In the genomic region with DNA sequence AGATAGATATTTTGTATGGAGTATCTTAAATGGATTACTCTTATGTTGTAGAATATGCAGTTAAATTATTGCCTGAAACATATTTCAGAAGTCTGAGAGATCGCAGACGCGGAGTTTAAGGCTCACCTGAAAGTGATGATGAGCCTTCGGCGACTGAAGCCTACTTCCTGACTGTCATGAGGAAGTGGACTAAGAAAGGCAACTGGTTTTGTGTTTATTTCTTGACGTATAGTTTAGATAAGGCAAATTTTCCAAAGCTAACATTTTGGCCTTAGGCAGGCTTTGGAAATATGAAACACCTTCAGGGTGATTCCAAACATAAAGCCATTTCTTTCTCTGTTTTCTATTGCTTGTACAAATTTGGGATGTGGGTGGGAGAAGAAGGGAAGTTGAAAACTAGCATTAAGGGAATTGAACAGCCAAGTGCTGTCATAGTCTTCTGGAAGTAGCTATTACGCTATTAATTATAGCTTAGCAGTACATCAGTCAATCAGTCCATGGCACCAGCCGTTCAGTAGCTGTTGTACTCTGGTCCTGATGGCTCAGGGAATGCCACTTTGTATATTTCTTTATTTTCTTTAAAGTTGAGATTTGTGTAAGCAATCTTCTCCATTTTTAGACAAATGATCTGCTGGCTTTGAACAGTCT, we compare ENCODE assay signal across 13 cellular contexts. TPM values are rescaled to one million over a fixed set of nuclear protein-coding genes. Genes with fewer than 3 reads are reported as not detected.
DNase-seq lines count a peak whose midpoint lies in the region; ATAC-seq and TF ChIP-seq lines count a peak whose summit lies in the region.
"Had no signal": no experiment of that assay in that cellular context is flagged by ENCODE, and none has a peak within 500 bp of the region (broad histone marks: within the 10 kb centered on the region; RNA-seq: fewer than 3 reads in every experiment).

No MANE protein-coding gene starts in this region.

- H2BK5ac ChIP-seq in mesendoderm (ENCODE audit: low read length): no peak overlapping the region

- in situ Hi-C loops in G401 (cut with HindIII; ENCODE audit: low sequenced_read_pairs) (loop anchor here (25.0 kb wide), 1 partner anchor 141 kb away; no protein-coding TSS in a partner anchor), ACHN (cut with HindIII; ENCODE audit: low pct_ligation_motif_present, low pct_unique_long_range_greater_than_20kb, low sequenced_read_pairs) (no loop called here)

- H3K4me2 ChIP-seq in mesendoderm (ENCODE audit: low read length): no peak overlapping the region

- H3K4me3 Mint-ChIP-seq in CD4-positive, alpha-beta T cell: peak overlapping the region; percentile 76
- peak overlapping the region; percentile 58 for H3K4me3 Mint-ChIP-seq in activated T-helper 17 cell treated with anti-CD3 and anti-CD28 coated beads, Interleukin-2, amount 50 U/mL, for 72 hours

- DNase-seq in CD4-positive, alpha-beta T cell: no peak
- DNase-seq in HFF-Myc (ENCODE audit: extremely low read depth, low read depth): no peak
- no peak for DNase-seq in mesendoderm
- DNase-seq in G401 (ENCODE audit: low spot score): no peak
- no peak for DNase-seq in ACHN
- DNase-seq: mesenchymal stem cell, Right ventricle myocardium superior, sigmoid colon, uterus had no signal

- H4K8ac ChIP-seq in mesendoderm (ENCODE audit: low read depth, low read length): no peak overlapping the region

- intact Hi-C loops in CD4-positive, alpha-beta T cell (cut with DNase I, micrococcal nuclease): loop anchor here in 1 of 2 experiments (2.0 to 10.0 kb wide), 6 partner anchors 90 to 948 kb away; partner anchors contain the start of genes KLF11, MBOAT2, ODC1 and TAF1B

- H3K9me3 ChIP-seq in CD4-positive, alpha-beta T cell (ENCODE audit: control insufficient read depth, low read length): no peaks in the 10 kb centered on the region
- H3K9me3 ChIP-seq: sigmoid colon, uterus had no signal

- H3K56ac ChIP-seq in mesendoderm (ENCODE audit: low read length): no peak overlapping the region

- H3K27me3 ChIP-seq in CD4-positive, alpha-beta T cell (ENCODE audit: control insufficient read depth, insufficient read depth, low read length): peaks cover 18% of the 10 kb centered on the region
- H3K27me3 ChIP-seq in mesendoderm (ENCODE audit: insufficient read depth, low read length, poor library complexity): peaks cover 7% of the 10 kb centered on the region
- H3K27me3 ChIP-seq: uterus had no signal

- H3K4me3 ChIP-seq in HFF-Myc (replicated peaks; ENCODE audit: low read depth, low read length): peak overlapping the region; percentile 49
- H3K4me3 ChIP-seq in mesendoderm (ENCODE audit: low read length): no peak overlapping the region

- H3K9ac ChIP-seq in mesendoderm (ENCODE audit: low read length): no peak overlapping the region

- H3K79me2 ChIP-seq in mesendoderm (ENCODE audit: control insufficient read depth, insufficient read depth, low read length): no peaks in the 10 kb centered on the region

- no CpG with 5 or more reads among the region's 8 CpGs for WGBS in mesendoderm (ENCODE audit: extremely low coverage, insufficient coverage, low lambda C conversion rate)

- no peaks in the 10 kb centered on the region for H3K36me3 ChIP-seq in mesendoderm (ENCODE audit: control insufficient read depth, insufficient read depth, low read length)
- H3K36me3 ChIP-seq: sigmoid colon, uterus had no signal

- H3K27me3 Mint-ChIP-seq in CD4-positive, alpha-beta T cell: peaks cover 63% of the 10 kb centered on the region
- peaks cover 38% of the 10 kb centered on the region for H3K27me3 Mint-ChIP-seq in activated T-helper 17 cell treated with anti-CD3 and anti-CD28 coated beads, Interleukin-2, amount 50 U/mL, for 72 hours

- no peak overlapping the region for H3K27ac ChIP-seq in CD4-positive, alpha-beta T cell (ENCODE audit: low read depth, low read length)
- H3K27ac ChIP-seq in mesendoderm (ENCODE audit: low read depth, low read length): no peak overlapping the region
- H3K27ac ChIP-seq: sigmoid colon, uterus had no signal

- H4K5ac ChIP-seq in mesendoderm (ENCODE audit: low read length): no peak overlapping the region

- H3K4me1 Mint-ChIP-seq in CD4-positive, alpha-beta T cell (ENCODE audit: low read depth): peaks cover 4% of the 10 kb centered on the region
- peaks cover 5% of the 10 kb centered on the region for H3K4me1 Mint-ChIP-seq in activated T-helper 17 cell treated with anti-CD3 and anti-CD28 coated beads, Interleukin-2, amount 50 U/mL, for 72 hours

- H3K36me3 Mint-ChIP-seq in CD4-positive, alpha-beta T cell (ENCODE audit: low read depth): no peaks in the 10 kb centered on the region
- no peaks in the 10 kb centered on the region for H3K36me3 Mint-ChIP-seq in activated T-helper 17 cell treated with anti-CD3 and anti-CD28 coated beads, Interleukin-2, amount 50 U/mL, for 72 hours (ENCODE audit: low read depth)

- H3K23ac ChIP-seq in mesendoderm (ENCODE audit: low read length): peak overlapping the region; percentile 66

- no peaks in the 10 kb centered on the region for H3K79me1 ChIP-seq in mesendoderm (ENCODE audit: low read length)

- H2AK5ac ChIP-seq in mesendoderm (ENCODE audit: low read length): no peak overlapping the region

- ATAC-seq in CD4-positive, alpha-beta T cell (ENCODE audit: poor library complexity): no peak
- ATAC-seq in activated T-helper 17 cell treated with anti-CD3 and anti-CD28 coated beads, Interleukin-2, amount 50 U/mL, for 72 hours (replicated peaks): no peak
- no peak for ATAC-seq in HG03045 (IDR thresholded peaks at IDR 0.05; ENCODE audit: unreplicated experiment)
- no peak for ATAC-seq in GM19452 (IDR thresholded peaks at IDR 0.05; ENCODE audit: unreplicated experiment)
- ATAC-seq: activated CD4-positive, CD25-positive, alpha-beta regulatory T cell treated with anti-CD3 and anti-CD28 coated beads, Interleukin-2, amount 50 U/mL, for 24 hours had no signal

- no peak overlapping the region for H3K27ac Mint-ChIP-seq in CD4-positive, alpha-beta T cell
- no peak overlapping the region for H3K27ac Mint-ChIP-seq in activated T-helper 17 cell treated with anti-CD3 and anti-CD28 coated beads, Interleukin-2, amount 50 U/mL, for 72 hours

- TF ChIP-seq CTCF in CD4-positive, alpha-beta T cell (IDR thresholded peaks at IDR 0.05): no peak
- TF ChIP-seq CTCF in HFF-Myc (IDR thresholded peaks at IDR 0.05; ENCODE audit: low read depth, low read length, missing control alignments): no peak

- H2BK15ac ChIP-seq in mesendoderm (replicated peaks; ENCODE audit: low read depth): no peak overlapping the region

- no peak overlapping the region for H3K4ac ChIP-seq in mesendoderm (ENCODE audit: low read depth, low read length)

- no peaks in the 10 kb centered on the region for H3K9me3 Mint-ChIP-seq in CD4-positive, alpha-beta T cell
- H3K9me3 Mint-ChIP-seq in activated T-helper 17 cell treated with anti-CD3 and anti-CD28 coated beads, Interleukin-2, amount 50 U/mL, for 72 hours: no peaks in the 10 kb centered on the region

- H3K4me1 ChIP-seq in mesendoderm (ENCODE audit: control insufficient read depth, low read depth, low read length): no peaks in the 10 kb centered on the region

- CTCF ChIA-PET in CD4-positive, alpha-beta T cell (lab: Charles Lee): no interaction called here

- H2BK120ac ChIP-seq in mesendoderm (ENCODE audit: low read depth, low read length): no peak overlapping the region

- POLR2A ChIA-PET in CD4-positive, alpha-beta T cell (lab: Charles Lee): no interaction called here

- H3K18ac ChIP-seq in mesendoderm (ENCODE audit: low read length): no peak overlapping the region

RNA-seq across cellular contexts. Expression of gene GRHL1, which starts 1.5 kb away (rescaled TPM):
- total RNA-seq in CD4-positive, alpha-beta T cell: under 1 TPM; 0.28 to 0.38 TPM
- under 1 TPM; 0.82 to 0.85 TPM for total RNA-seq in activated T-helper 17 cell treated with anti-CD3 and anti-CD28 coated beads, Interleukin-2, amount 50 U/mL, for 72 hours
- polyA plus RNA-seq in mesendoderm (2013, experiment 1 of 2): 1.3 TPM
- polyA plus RNA-seq in mesendoderm (2013, experiment 2 of 2): 1.4 TPM
- 0.14 and 0.98 TPM in 2 replicates for total RNA-seq in G401 (2014; rRNA removed; shearing (Covaris generic))
